1 cellular context compared by ENCODE assay signal in the genomic region with DNA sequence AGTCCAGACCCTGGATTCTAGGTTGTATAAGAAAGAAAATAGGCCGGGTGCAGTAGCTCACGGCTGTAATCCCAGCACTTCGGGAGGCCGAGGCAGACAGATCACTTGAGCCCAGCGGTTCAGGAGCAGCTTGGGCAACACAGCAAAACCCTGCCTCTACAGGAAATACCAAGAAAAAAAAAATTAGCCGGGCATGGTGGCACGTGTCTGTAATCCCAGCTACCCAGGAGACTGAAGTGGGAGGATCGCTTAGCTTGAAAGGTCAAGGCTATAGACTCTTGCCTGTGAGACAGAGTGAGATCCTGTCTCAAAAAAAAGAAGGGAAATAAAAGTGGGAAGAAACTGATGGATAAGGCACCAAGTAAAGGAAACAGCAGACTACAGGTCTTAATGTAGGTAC.
TF ChIP-seq lines count a peak whose summit lies in the region.

No MANE protein-coding gene starts in this region.

TF ChIP-seq in HCT116, 20 proteins besides CTCF, POLR2A, EP300 and RAD21 (continued from another document):
- TF ChIP-seq TCF7L2 (IDR thresholded peaks at IDR 0.05; ENCODE audit: borderline replicate concordance, extremely low read depth, insufficient read depth, insufficient read length) (no peak), SIN3A (IDR thresholded peaks at IDR 0.05; ENCODE audit: low read depth) (no peak)
- TF ChIP-seq, protein P1, sequence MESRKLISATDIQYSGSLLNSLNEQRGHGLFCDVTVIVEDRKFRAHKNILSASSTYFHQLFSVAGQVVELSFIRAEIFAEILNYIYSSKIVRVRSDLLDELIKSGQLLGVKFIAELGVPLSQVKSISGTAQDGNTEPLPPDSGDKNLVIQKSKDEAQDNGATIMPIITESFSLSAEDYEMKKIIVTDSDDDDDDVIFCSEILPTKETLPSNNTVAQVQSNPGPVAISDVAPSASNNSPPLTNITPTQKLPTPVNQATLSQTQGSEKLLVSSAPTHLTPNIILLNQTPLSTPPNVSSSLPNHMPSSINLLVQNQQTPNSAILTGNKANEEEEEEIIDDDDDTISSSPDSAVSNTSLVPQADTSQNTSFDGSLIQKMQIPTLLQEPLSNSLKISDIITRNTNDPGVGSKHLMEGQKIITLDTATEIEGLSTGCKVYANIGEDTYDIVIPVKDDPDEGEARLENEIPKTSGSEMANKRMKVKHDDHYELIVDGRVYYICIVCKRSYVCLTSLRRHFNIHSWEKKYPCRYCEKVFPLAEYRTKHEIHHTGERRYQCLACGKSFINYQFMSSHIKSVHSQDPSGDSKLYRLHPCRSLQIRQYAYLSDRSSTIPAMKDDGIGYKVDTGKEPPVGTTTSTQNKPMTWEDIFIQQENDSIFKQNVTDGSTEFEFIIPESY (IDR thresholded peaks at IDR 0.05; ENCODE audit: extremely low read depth, insufficient replicate concordance, low read length) = no peak
